Comparison of ENCODE assay signal across 1 cellular context in genomic region chr6:28349344-28349891, GRCh38.
TF ChIP-seq lines count a peak whose summit lies in the region.

No MANE protein-coding gene starts in this region.

TF ChIP-seq in A549, 52 proteins besides CTCF, POLR2A, EP300 and RAD21 (continued from another document):
- TF ChIP-seq, protein P1, sequence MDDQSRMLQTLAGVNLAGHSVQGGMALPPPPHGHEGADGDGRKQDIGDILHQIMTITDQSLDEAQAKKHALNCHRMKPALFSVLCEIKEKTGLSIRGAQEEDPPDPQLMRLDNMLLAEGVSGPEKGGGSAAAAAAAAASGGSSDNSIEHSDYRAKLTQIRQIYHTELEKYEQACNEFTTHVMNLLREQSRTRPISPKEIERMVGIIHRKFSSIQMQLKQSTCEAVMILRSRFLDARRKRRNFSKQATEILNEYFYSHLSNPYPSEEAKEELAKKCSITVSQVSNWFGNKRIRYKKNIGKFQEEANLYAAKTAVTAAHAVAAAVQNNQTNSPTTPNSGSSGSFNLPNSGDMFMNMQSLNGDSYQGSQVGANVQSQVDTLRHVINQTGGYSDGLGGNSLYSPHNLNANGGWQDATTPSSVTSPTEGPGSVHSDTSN (IDR thresholded peaks at IDR 0.05): no peak
- no peak for TF ChIP-seq ZFP36 (IDR thresholded peaks at IDR 0.05; ENCODE audit: borderline replicate concordance, partially characterized antibody)
